Comparison of ENCODE assay signal across 12 cellular contexts in genomic region chr7:22730921-22731654, GRCh38. TPM values are rescaled to one million over a fixed set of nuclear protein-coding genes. Genes with fewer than 3 reads are reported as not detected.
DNase-seq lines count a peak whose midpoint lies in the region; ATAC-seq and TF ChIP-seq lines count a peak whose summit lies in the region.
"Had no signal": no experiment of that assay in that cellular context is flagged by ENCODE, and none has a peak within 500 bp of the region (broad histone marks: within the 10 kb centered on the region; RNA-seq: fewer than 3 reads in every experiment).

No MANE protein-coding gene starts in this region.

- ATAC-seq in T-helper 17 cell (no peak), GM18909 (IDR thresholded peaks at IDR 0.05; ENCODE audit: poor library complexity, unreplicated experiment) (no peak)
- ATAC-seq in naive thymus-derived CD8-positive, alpha-beta T cell, result no peak
- ATAC-seq: psoas muscle had no signal

- H3K4me3 ChIP-seq in HFF-Myc (replicated peaks; ENCODE audit: low read depth, low read length) (peak overlapping the region; percentile 22; the same call in 1 of the 2 replicates), fibroblast of the aortic adventitia (ENCODE audit: low read depth, low read length) (peak overlapping the region; percentile 7)
- H3K4me3 ChIP-seq: psoas muscle had no signal

- H3K9me3 ChIP-seq in T-helper 17 cell (ENCODE audit: control insufficient read depth, low read length, poor library complexity, severe bottlenecking), result no peaks in the 10 kb centered on the region
- H3K9me3 ChIP-seq: psoas muscle had no signal

- peak overlapping the region; percentile 31 for H3K4me3 Mint-ChIP-seq in T-helper 17 cell
- H3K4me3 Mint-ChIP-seq in naive thymus-derived CD8-positive, alpha-beta T cell, result no peak overlapping the region
- H3K4me3 Mint-ChIP-seq: T-helper 1 cell treated with Interleukin-12 subunit alpha and Interleukin-12 subunit beta and Interleukin-4 antibody, amounts not matched to agents 30 μg/mL and 1 μg/mL, for 36 hours had no signal

- in situ Hi-C loops in ACHN (cut with HindIII; ENCODE audit: low pct_ligation_motif_present, low pct_unique_long_range_greater_than_20kb, low sequenced_read_pairs) (loop anchor here (25.0 kb wide), 1 partner anchor 169 kb away; no protein-coding TSS in a partner anchor), GM13976 (cut with MboI; ENCODE audit: low sequenced_read_pairs, unreplicated experiment) (loop anchor here (10.0 kb wide), 1 partner anchor 334 kb away; no protein-coding TSS in a partner anchor)

- TF ChIP-seq CTCF in HFF-Myc (IDR thresholded peaks at IDR 0.05; ENCODE audit: low read depth, low read length, missing control alignments) (no peak), fibroblast of the aortic adventitia (IDR thresholded peaks at IDR 0.05; ENCODE audit: insufficient read depth, low read length) (no peak), GM13976 (IDR thresholded peaks at IDR 0.05; ENCODE audit: borderline replicate concordance, control extremely low read depth, extremely low read depth, insufficient read depth, missing control alignments) (no peak)

- H3K36me3 Mint-ChIP-seq in T-helper 17 cell (ENCODE audit: low read depth), result peaks cover 3% of the 10 kb centered on the region
- H3K36me3 Mint-ChIP-seq in naive thymus-derived CD8-positive, alpha-beta T cell, result no peaks in the 10 kb centered on the region

- peaks cover 25% of the 10 kb centered on the region for H3K27me3 Mint-ChIP-seq in T-helper 17 cell
- H3K27me3 Mint-ChIP-seq in naive thymus-derived CD8-positive, alpha-beta T cell, result peaks cover 14 to 42% (median 28%) of the 10 kb centered on the region in 5 donors

- no peak overlapping the region for H3K27ac Mint-ChIP-seq in T-helper 17 cell
- peak overlapping the region in 1 of 10 donors; percentile 4 for H3K27ac Mint-ChIP-seq in naive thymus-derived CD8-positive, alpha-beta T cell
- H3K27ac Mint-ChIP-seq: T-helper 1 cell treated with Interleukin-12 subunit alpha and Interleukin-12 subunit beta and Interleukin-4 antibody, amounts not matched to agents 30 μg/mL and 1 μg/mL, for 36 hours had no signal

- DNase-seq in ACHN (peak; percentile 98), HFF-Myc (ENCODE audit: extremely low read depth, low read depth) (no peak), T-helper 17 cell (no peak), fibroblast of the aortic adventitia (ENCODE audit: low read depth) (peak; percentile 65), GM13976 (ENCODE audit: low spot score) (no peak)
- no peak for DNase-seq in activated effector memory CD4-positive, alpha-beta T cell treated with anti-CD3 and anti-CD28 coated beads, Interleukin-2, amount 50 U/mL, for 16 hours
- no peak for DNase-seq in naive thymus-derived CD8-positive, alpha-beta T cell
- DNase-seq: amygdala, NCI-H187, psoas muscle had no signal

- POLR2A ChIA-PET in naive thymus-derived CD8-positive, alpha-beta T cell (lab: Charles Lee), result interaction anchor here (0.6 kb wide), 1 partner anchor 25 kb away, joined by 3 read pairs; no protein-coding TSS in a partner anchor

- H3K4me1 Mint-ChIP-seq in T-helper 17 cell, result peaks cover 8% of the 10 kb centered on the region
- peaks cover 4 to 31% (median 22%) of the 10 kb centered on the region in 4 donors for H3K4me1 Mint-ChIP-seq in naive thymus-derived CD8-positive, alpha-beta T cell

- H3K9me3 Mint-ChIP-seq in naive thymus-derived CD8-positive, alpha-beta T cell, result peaks cover 0 to 2% (median 0%) of the 10 kb centered on the region in 9 donors
- H3K9me3 Mint-ChIP-seq: T-helper 1 cell treated with Interleukin-12 subunit alpha and Interleukin-12 subunit beta and Interleukin-4 antibody, amounts not matched to agents 30 μg/mL and 1 μg/mL, for 36 hours had no signal

RNA-seq across cellular contexts. Expression of gene IL6, which starts 4.1 kb away (rescaled TPM):
- total RNA-seq in T-helper 17 cell (1 to 10 TPM in 1 of 2 donors, under 1 TPM in 1; 0.57 to 1.5 TPM), fibroblast of the aortic adventitia (ENCODE audit: low replicate concordance) (3.8 and 10.2 TPM in 2 replicates)
- total RNA-seq in naive thymus-derived CD8-positive, alpha-beta T cell, result not detected
- not detected for polyA plus RNA-seq in naive thymus-derived CD8-positive, alpha-beta T cell

Comparison
In these comparisons a context has a peak if more than half of its experiments do, and no peak if none do; other contexts are left out.
1. DNase-seq: peak in ACHN (single experiment) and fibroblast of the aortic adventitia (single experiment); none in HFF-Myc (single experiment), T-helper 17 cell (0 of 3), activated effector memory CD4-positive, alpha-beta T cell treated with anti-CD3 and anti-CD28 coated beads, Interleukin-2, amount 50 U/mL, for 16 hours (single experiment), GM13976 (single experiment) and naive thymus-derived CD8-positive, alpha-beta T cell (0 of 10).